Comparison of ENCODE assay signal across 24 cellular contexts in genomic region chr3:174358252-174358651, GRCh38.
"Had no signal": no experiment of that assay in that cellular context is flagged by ENCODE, and none has a peak within 500 bp of the region (broad histone marks: within the 10 kb centered on the region; RNA-seq: fewer than 3 reads in every experiment).

No MANE protein-coding gene starts in this region.

- ATAC-seq: activated CD8-positive, alpha-beta memory T cell treated with anti-CD3 and anti-CD28 coated beads, Interleukin-2, amount 10 ng/mL, durations not matched to agents 7 days and 5 days; body of pancreas; T-helper 17 cell had no signal

- DNase-seq: activated B cell treated with CpG ODN at 0.5 μM for 24 hours; activated CD4-positive, alpha-beta T cell treated with anti-CD3 and anti-CD28 coated beads for 1 hour; activated CD4-positive, alpha-beta T cell treated with anti-CD3 and anti-CD28 coated beads, Interleukin-2, amount 10 ng/mL, durations not matched to agents 24 days and 14 days; activated CD4-positive, alpha-beta T cell treated with anti-CD3 and anti-CD28 coated beads, Interleukin-2, amount 50 U/mL, for 48 hours; activated CD8-positive, alpha-beta memory T cell treated with anti-CD3 and anti-CD28 coated beads, Interleukin-2, amount 10 ng/mL, durations not matched to agents 7 days and 5 days; activated effector memory CD4-positive, alpha-beta T cell treated with Interleukin-2 at 50 U/mL for 16 hours; activated naive CD4-positive, alpha-beta T cell; activated T-cell treated with anti-CD3 and anti-CD28 coated beads, Interleukin-2, amount 50 U/mL, for 24 hours; amniotic stem cell; body of pancreas; central memory CD4-positive, alpha-beta T cell; Karpas-422; NCI-H1048; NCI-H146; NCI-H187 treated with DMSO at 0.1 percent for 48 hours; NCI-H2081 treated with DMSO at 0.1 percent for 48 hours; NCI-H446; NCI-H526; NK-92 treated with Interleukin-12 subunit alpha and Interleukin-12 subunit beta, amount 100 ng/mL, for 24 hours; SHP77; T-helper 17 cell; T1000 had no signal

- H3K9me3 ChIP-seq: ascending aorta, body of pancreas, SJSA1 had no signal

- H3K4me3 ChIP-seq: ascending aorta, body of pancreas, SJSA1 had no signal

- H3K27me3 ChIP-seq: ascending aorta, body of pancreas, SJSA1 had no signal

- H3K27ac ChIP-seq: ascending aorta, body of pancreas, SJSA1 had no signal

- H3K4me1 ChIP-seq: ascending aorta, body of pancreas, SJSA1 had no signal

- H3K36me3 ChIP-seq: ascending aorta, SJSA1 had no signal
